In genomic region chr5:54217826-54218503, GRCh38 we compare ENCODE assay signal across 8 cellular contexts.
DNase-seq lines count a peak whose midpoint lies in the region; ATAC-seq and TF ChIP-seq lines count a peak whose summit lies in the region.

No MANE protein-coding gene starts in this region.

- H3K9me3 ChIP-seq in breast epithelium, result no peaks in the 10 kb centered on the region
- no peaks in the 10 kb centered on the region for H3K9me3 ChIP-seq in tibial artery

- H3K27me3 ChIP-seq in breast epithelium (no peaks in the 10 kb centered on the region), kidney epithelial cell (ENCODE audit: control insufficient read depth, insufficient read depth, low read length) (no peaks in the 10 kb centered on the region), tibial artery (no peaks in the 10 kb centered on the region)

- H3K36me3 ChIP-seq in breast epithelium (no peaks in the 10 kb centered on the region), kidney epithelial cell (ENCODE audit: control insufficient read depth, insufficient read depth, low read length) (no peaks in the 10 kb centered on the region), tibial artery (no peaks in the 10 kb centered on the region)

- no peaks in the 10 kb centered on the region for H3K4me1 ChIP-seq in breast epithelium
- H3K4me1 ChIP-seq in tibial artery, result no peaks in the 10 kb centered on the region

- no peak overlapping the region for H3K4me3 ChIP-seq in breast epithelium
- H3K4me3 ChIP-seq in kidney epithelial cell (ENCODE audit: low read depth, low read length), result no peak overlapping the region
- H3K4me3 ChIP-seq in tibial artery, result no peak overlapping the region

- TF ChIP-seq CTCF in breast epithelium (IDR thresholded peaks at IDR 0.05) (peak; percentile 49 to 76 (median 68)), kidney epithelial cell (IDR thresholded peaks at IDR 0.05; ENCODE audit: insufficient read depth, low read length, poor library complexity, severe bottlenecking) (peak; percentile 66), tibial artery (IDR thresholded peaks at IDR 0.05) (peak; percentile 73 to 83)

- peak; percentile 0 for DNase-seq in activated gamma-delta T cell treated with anti-CD3 and anti-CD28 coated beads, Interleukin-2, amount 50 U/mL, for 16 hours (ENCODE audit: low read depth)
- DNase-seq in activated gamma-delta T cell (lab: John Stamatoyannopoulos, UW) (no peak), NCI-H774 (lab: John Stamatoyannopoulos, UW) (peak; percentile 55), breast epithelium (ENCODE audit: low spot score in 2 of 2) (no peak), kidney epithelial cell (ENCODE audit: low read depth) (peak; percentile 12), tibial artery (no peak), activated gamma-delta T cell treated with Interleukin-2 at 50 U/mL for 16 hours (no peak)

- H3K27ac ChIP-seq in breast epithelium (no peak overlapping the region), tibial artery (no peak overlapping the region)

- intact Hi-C loops in breast epithelium (cut with DNase I; ENCODE audit: low total_unique reads) (no loop called here), tibial artery (cut with DNase I; ENCODE audit: low total_unique reads) (loop anchor here (5.0 kb wide), 1 partner anchor 736 kb away; the partner anchor contains the start of gene FST)

- peak; percentile 78 for ATAC-seq in HG03565 (IDR thresholded peaks at IDR 0.05; ENCODE audit: unreplicated experiment)

- no peak for TF ChIP-seq POLR2A in breast epithelium (IDR thresholded peaks at IDR 0.05)

Comparison
In these comparisons a context has a peak if more than half of its experiments do, and no peak if none do; other contexts are left out.
1. DNase-seq: peak in activated gamma-delta T cell treated with anti-CD3 and anti-CD28 coated beads, Interleukin-2, amount 50 U/mL, for 16 hours (single experiment), NCI-H774 (single experiment) and kidney epithelial cell (single experiment); none in activated gamma-delta T cell (single experiment), breast epithelium (0 of 2), tibial artery (0 of 2) and activated gamma-delta T cell treated with Interleukin-2 at 50 U/mL for 16 hours (single experiment).
2. Peak in every context shown above with its lines, with median percentiles within 50 percentile points of each other: CTCF ChIP-seq.